In the genomic region with DNA sequence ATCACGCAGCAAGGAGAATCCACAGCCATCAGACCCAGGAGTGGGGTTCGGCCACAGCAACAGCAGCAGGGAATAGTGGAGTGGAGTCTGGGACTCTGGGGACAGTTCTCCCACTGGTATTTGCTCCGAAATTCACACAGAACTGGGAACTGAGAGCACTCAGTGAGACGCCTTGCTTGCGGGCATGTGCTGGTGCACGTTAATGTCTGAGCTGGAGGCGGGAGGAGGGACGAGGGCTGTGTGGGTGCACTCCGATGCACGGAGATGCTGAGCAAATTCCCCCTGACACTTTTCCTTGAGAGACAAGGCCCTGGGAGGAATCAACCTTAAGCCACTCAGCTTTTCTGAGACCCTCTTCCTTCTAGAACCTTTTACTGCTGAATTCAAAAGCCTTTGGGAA, we compare ENCODE assay signal across 24 cellular contexts. TPM values are rescaled to one million over a fixed set of nuclear protein-coding genes. Genes with fewer than 3 reads are reported as not detected.
"Had no signal": no experiment of that assay in that cellular context is flagged by ENCODE, and none has a peak within 500 bp of the region (broad histone marks: within the 10 kb centered on the region; RNA-seq: fewer than 3 reads in every experiment).

No MANE protein-coding gene starts in this region.

- H3K9me3 ChIP-seq: gastroesophageal sphincter, heart left ventricle, neutrophil, right lobe of liver, thoracic aorta, upper lobe of left lung had no signal

- H3K79me2 ChIP-seq: parathyroid adenoma had no signal

- H3K27ac Mint-ChIP-seq: activated B cell treated with CpG ODN at 0.5 μM for 24 hours; activated CD4-positive, alpha-beta T cell treated with anti-CD3 and anti-CD28 coated beads for 36 hours; activated naive CD4-positive, alpha-beta T cell treated with anti-CD3 and anti-CD28 coated beads, Interleukin-2, amount 10 ng/mL, durations not matched to agents 7 days and 5 days; activated T-cell treated with anti-CD3 and anti-CD28 coated beads, Interleukin-2, amount 50 U/mL, for 72 hours; T-helper 1 cell treated with Interleukin-12 subunit alpha and Interleukin-12 subunit beta and Interleukin-4 antibody, amounts not matched to agents 30 μg/mL and 1 μg/mL, for 36 hours had no signal

- H3K4me3 Mint-ChIP-seq: activated B cell treated with CpG ODN at 0.5 μM for 24 hours; activated CD4-positive, alpha-beta T cell treated with anti-CD3 and anti-CD28 coated beads for 36 hours; activated naive CD4-positive, alpha-beta T cell treated with anti-CD3 and anti-CD28 coated beads, Interleukin-2, amount 10 ng/mL, durations not matched to agents 7 days and 5 days; naive B cell; T-helper 1 cell treated with Interleukin-12 subunit alpha and Interleukin-12 subunit beta and Interleukin-4 antibody, amounts not matched to agents 30 μg/mL and 1 μg/mL, for 36 hours had no signal

- H3K36me3 ChIP-seq: gastroesophageal sphincter, heart left ventricle, neutrophil, right lobe of liver, thoracic aorta, upper lobe of left lung had no signal

- H3K4me1 Mint-ChIP-seq: activated CD4-positive, alpha-beta T cell treated with anti-CD3 and anti-CD28 coated beads for 36 hours; activated naive CD4-positive, alpha-beta T cell treated with anti-CD3 and anti-CD28 coated beads, Interleukin-2, amount 10 ng/mL, durations not matched to agents 7 days and 5 days had no signal

- H3K9ac ChIP-seq: parathyroid adenoma had no signal

- H3K4me1 ChIP-seq: parathyroid adenoma, right lobe of liver, upper lobe of left lung had no signal

- H3K4me3 ChIP-seq: gastroesophageal sphincter, heart left ventricle, right lobe of liver, skin epidermis, thoracic aorta, upper lobe of left lung had no signal

- DNase-seq: activated B cell treated with CpG ODN at 0.5 μM for 24 hours; activated CD4-positive, alpha-beta T cell treated with anti-CD3 and anti-CD28 coated beads for 36 hours; activated CD4-positive, alpha-beta T cell treated with anti-CD3 and anti-CD28 coated beads, Interleukin-2, amount 50 U/mL, for 4 hours; activated effector memory CD4-positive, alpha-beta T cell treated with anti-CD3 and anti-CD28 coated beads, Interleukin-2, amount 50 U/mL, for 16 hours; activated naive CD4-positive, alpha-beta T cell treated with anti-CD3 and anti-CD28 coated beads, Interleukin-2, amount 10 ng/mL, durations not matched to agents 7 days and 5 days; heart left ventricle; islet precursor cell; left colon; mesendoderm; naive B cell; right lobe of liver; stimulated activated CD4-positive, alpha-beta T cell treated with anti-CD3 and anti-CD28 coated beads, Interleukin-1b, Interleukin-23, amount 100 ng/mL, for 48 hours; stimulated activated naive CD4-positive, alpha-beta T cell; T1000; upper lobe of left lung had no signal

- ATAC-seq: gastroesophageal sphincter, heart left ventricle, right lobe of liver had no signal

- H3K36me3 Mint-ChIP-seq: activated naive CD4-positive, alpha-beta T cell treated with anti-CD3 and anti-CD28 coated beads, Interleukin-2, amount 10 ng/mL, durations not matched to agents 7 days and 5 days; naive B cell had no signal

- H2AFZ ChIP-seq: parathyroid adenoma had no signal

- H3K9me3 Mint-ChIP-seq: activated B cell treated with CpG ODN at 0.5 μM for 24 hours; activated naive CD4-positive, alpha-beta T cell treated with anti-CD3 and anti-CD28 coated beads, Interleukin-2, amount 10 ng/mL, durations not matched to agents 7 days and 5 days; activated T-cell treated with anti-CD3 and anti-CD28 coated beads, Interleukin-2, amount 50 U/mL, for 72 hours; naive B cell; T-helper 1 cell treated with Interleukin-12 subunit alpha and Interleukin-12 subunit beta and Interleukin-4 antibody, amounts not matched to agents 30 μg/mL and 1 μg/mL, for 36 hours had no signal

- H3K27me3 ChIP-seq: right lobe of liver, upper lobe of left lung had no signal

- H3K27ac ChIP-seq: gastroesophageal sphincter, heart left ventricle, neutrophil, parathyroid adenoma, right lobe of liver, skin epidermis, thoracic aorta, upper lobe of left lung had no signal

RNA-seq across cellular contexts. Expression of gene RGS8, which starts 2.9 kb away (rescaled TPM):
- total RNA-seq: activated B cell treated with CpG ODN at 0.5 μM for 24 hours; activated CD4-positive, alpha-beta T cell treated with anti-CD3 and anti-CD28 coated beads for 36 hours; gastroesophageal sphincter; left colon; lower leg skin; pulmonary artery endothelial cell; right lobe of liver; thoracic aorta had no signal
- polyA plus RNA-seq: heart left ventricle had no signal
